ENCODE assay signal across 16 cellular contexts in the genomic region with DNA sequence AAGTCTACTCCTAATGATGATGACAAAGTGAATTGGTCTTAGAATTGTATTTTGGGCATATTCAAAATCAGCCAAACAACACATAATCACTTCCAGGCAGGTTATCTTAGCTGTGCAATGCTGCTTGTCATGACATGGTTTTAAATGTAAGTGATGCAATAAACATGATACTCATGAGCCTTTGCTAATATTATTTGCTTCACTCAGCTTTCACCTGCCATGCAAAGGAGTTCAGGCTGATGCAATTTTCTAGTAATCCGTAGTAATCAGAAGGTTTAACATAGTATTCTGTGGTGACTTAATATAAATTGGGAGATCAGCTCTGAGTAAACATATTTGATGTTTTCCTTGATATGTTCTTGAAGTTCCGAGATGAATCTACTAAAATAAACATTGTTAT. TPM values are rescaled to one million over a fixed set of nuclear protein-coding genes. Genes with fewer than 3 reads are reported as not detected.
DNase-seq lines count a peak whose midpoint lies in the region; ATAC-seq and TF ChIP-seq lines count a peak whose summit lies in the region.
"Had no signal": no experiment of that assay in that cellular context is flagged by ENCODE, and none has a peak within 500 bp of the region (broad histone marks: within the 10 kb centered on the region; RNA-seq: fewer than 3 reads in every experiment).

No MANE protein-coding gene starts in this region.

- intact Hi-C loops in activated CD8-positive, alpha-beta T cell treated with anti-CD3 and anti-CD28 coated beads for 36 hours (cut with micrococcal nuclease), result no loop called here
- intact Hi-C loops in tibial artery (cut with DNase I; ENCODE audit: low total_unique reads), result no loop called here

- H3K4me1 ChIP-seq in tibial artery, result no peaks in the 10 kb centered on the region
- H3K4me1 ChIP-seq: upper lobe of left lung had no signal

- H3K4me1 Mint-ChIP-seq in activated CD8-positive, alpha-beta T cell treated with anti-CD3 and anti-CD28 coated beads for 36 hours (ENCODE audit: low read depth), result peaks cover 8% of the 10 kb centered on the region
- H3K4me1 Mint-ChIP-seq: nephron had no signal

- POLR2A ChIA-PET in activated CD8-positive, alpha-beta T cell treated with anti-CD3 and anti-CD28 coated beads for 36 hours (lab: Charles Lee), result no interaction called here

- no peak overlapping the region for H3K4me3 ChIP-seq in choroid plexus epithelial cell (ENCODE audit: low read depth, low read length)
- H3K4me3 ChIP-seq in tibial artery, result no peak overlapping the region
- H3K4me3 ChIP-seq: upper lobe of left lung had no signal

- no peaks in the 10 kb centered on the region for H3K27me3 Mint-ChIP-seq in activated CD8-positive, alpha-beta T cell treated with anti-CD3 and anti-CD28 coated beads for 36 hours

- no peak for ATAC-seq in activated CD8-positive, alpha-beta T cell treated with anti-CD3 and anti-CD28 coated beads for 36 hours

- no peaks in the 10 kb centered on the region for H3K9me3 ChIP-seq in tibial artery
- H3K9me3 ChIP-seq: upper lobe of left lung had no signal

- no peak overlapping the region for H3K4me3 Mint-ChIP-seq in activated CD8-positive, alpha-beta T cell treated with anti-CD3 and anti-CD28 coated beads for 36 hours
- H3K4me3 Mint-ChIP-seq: nephron; T-helper 2 cell treated with Interferon-gamma antibody and Interleukin-4, amounts not matched to agents 5 μg/mL and 100 μg/mL, for 36 hours had no signal

- no peak overlapping the region for H3K27ac ChIP-seq in tibial artery
- H3K27ac ChIP-seq: upper lobe of left lung had no signal

- no peak for TF ChIP-seq CTCF in choroid plexus epithelial cell (conservative IDR thresholded peaks at IDR 0.05; ENCODE audit: low read depth, low read length)
- TF ChIP-seq CTCF in activated CD8-positive, alpha-beta T cell treated with anti-CD3 and anti-CD28 coated beads for 36 hours (IDR thresholded peaks at IDR 0.05), result no peak
- no peak for TF ChIP-seq CTCF in tibial artery (IDR thresholded peaks at IDR 0.05)

- no peaks in the 10 kb centered on the region for H3K9me3 Mint-ChIP-seq in activated CD8-positive, alpha-beta T cell treated with anti-CD3 and anti-CD28 coated beads for 36 hours
- H3K9me3 Mint-ChIP-seq: nephron; T-helper 2 cell treated with Interferon-gamma antibody and Interleukin-4, amounts not matched to agents 5 μg/mL and 100 μg/mL, for 36 hours had no signal

- H3K36me3 ChIP-seq in tibial artery, result peaks cover 41 to 56% (median 54%) of the 10 kb centered on the region in 3 donors

- H3K27me3 ChIP-seq in tibial artery, result no peaks in the 10 kb centered on the region
- H3K27me3 ChIP-seq: upper lobe of left lung had no signal

- CTCF ChIA-PET in activated CD8-positive, alpha-beta T cell treated with anti-CD3 and anti-CD28 coated beads for 36 hours (lab: Charles Lee), result no interaction called here

- peaks cover 26% of the 10 kb centered on the region for H3K36me3 Mint-ChIP-seq in activated CD8-positive, alpha-beta T cell treated with anti-CD3 and anti-CD28 coated beads for 36 hours (ENCODE audit: low read depth)

- DNase-seq in NCI-H748 (lab: John Stamatoyannopoulos, UW; ENCODE audit: unreplicated experiment) (peak; percentile 17), NCI-H748 treated with DMSO at 0.1 percent for 48 hours (lab: John Stamatoyannopoulos, UW) (no peak), NCI-H82 treated with DMSO at 0.1 percent for 48 hours (lab: John Stamatoyannopoulos, UW; ENCODE audit: unreplicated experiment) (peak; percentile 80), choroid plexus epithelial cell (ENCODE audit: low read depth) (peak; percentile 43), tibial artery (no peak), NCI-H128 (lab: John Stamatoyannopoulos, UW; ENCODE audit: unreplicated experiment) (no peak), AML-193 (lab: John Stamatoyannopoulos, UW) (no peak)
- DNase-seq in activated CD8-positive, alpha-beta T cell treated with anti-CD3 and anti-CD28 coated beads for 36 hours, result no peak
- DNase-seq: ACHN; activated CD4-positive, CD25-positive, alpha-beta regulatory T cell treated with anti-CD3 and anti-CD28 coated beads, Interleukin-2, amount 50 U/mL, for 72 hours; activated gamma-delta T cell; NCI-H187; stimulated activated naive CD4-positive, alpha-beta T cell treated with Interleukin-2 at 50 U/mL for 16 hours; upper lobe of left lung had no signal

- no peak overlapping the region for H3K27ac Mint-ChIP-seq in activated CD8-positive, alpha-beta T cell treated with anti-CD3 and anti-CD28 coated beads for 36 hours
- H3K27ac Mint-ChIP-seq: nephron; T-helper 2 cell treated with Interferon-gamma antibody and Interleukin-4, amounts not matched to agents 5 μg/mL and 100 μg/mL, for 36 hours had no signal

RNA-seq across cellular contexts. Expression of gene TMEM260, which starts 29.1 kb away (rescaled TPM):
- total RNA-seq in activated CD8-positive, alpha-beta T cell treated with anti-CD3 and anti-CD28 coated beads for 36 hours, result 10 to 100 TPM; 10.6 to 11.1 TPM

Comparison
In these comparisons a context has a peak if more than half of its experiments do, and no peak if none do; other contexts are left out.
1. DNase-seq: peak in NCI-H748 (single experiment), NCI-H82 treated with DMSO at 0.1 percent for 48 hours (single experiment) and choroid plexus epithelial cell (single experiment); none in NCI-H748 treated with DMSO at 0.1 percent for 48 hours (single experiment), activated CD8-positive, alpha-beta T cell treated with anti-CD3 and anti-CD28 coated beads for 36 hours (single experiment), tibial artery (0 of 2), NCI-H128 (single experiment) and AML-193 (0 of 2).